ENCODE assay signal across 7 cellular contexts in the genomic region with DNA sequence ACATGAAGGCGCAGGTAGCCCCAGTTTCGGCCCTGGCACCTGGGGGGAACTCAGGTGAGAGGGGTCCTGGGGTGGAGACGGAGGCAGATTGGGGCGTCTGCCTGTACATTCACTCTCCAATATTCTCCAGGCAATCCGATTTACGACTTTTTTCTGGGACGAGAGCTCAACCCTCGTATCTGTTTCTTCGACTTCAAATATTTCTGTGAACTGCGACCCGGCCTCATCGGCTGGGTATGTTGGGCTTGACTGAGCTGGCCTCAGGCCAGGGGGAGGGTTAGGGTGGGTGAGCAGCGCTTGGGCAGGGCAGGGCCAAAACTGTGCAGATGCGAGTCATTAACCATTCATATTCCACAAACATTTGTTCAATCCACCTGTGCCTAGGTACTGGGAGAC. TPM values are rescaled to one million over a fixed set of nuclear protein-coding genes. Genes with fewer than 3 reads are reported as not detected.
DNase-seq lines count a peak whose midpoint lies in the region; ATAC-seq and TF ChIP-seq lines count a peak whose summit lies in the region.

No MANE protein-coding gene starts in this region.

- H3K27me3 ChIP-seq in NT2/D1 (ENCODE audit: insufficient read depth, insufficient read length) (no peaks in the 10 kb centered on the region), psoas muscle (ENCODE audit: insufficient read depth in 3 of 3, low read length in 2 of 3) (no peaks in the 10 kb centered on the region)

- TF ChIP-seq CTCF in psoas muscle (IDR thresholded peaks at IDR 0.05) = no peak

- WGBS in psoas muscle, 3 donors = 20 to 24% (median 23%) methylated on average over 14 of the region's 14 CpGs

- ATAC-seq in psoas muscle (no peak), HG03039 (IDR thresholded peaks at IDR 0.05; ENCODE audit: unreplicated experiment) (no peak)
- ATAC-seq in activated CD4-positive, CD25-positive, alpha-beta regulatory T cell treated with anti-CD3 and anti-CD28 coated beads, Interleukin-2, amount 50 U/mL, for 24 hours = no peak

- TF ChIP-seq POLR2A in erythroblast (IDR thresholded peaks at IDR 0.05; ENCODE audit: low read length) = no peak

- intact Hi-C loops in psoas muscle (cut with DNase I) = loop anchor here (5.0 to 10.0 kb wide), 2 partner anchors 101 to 269 kb away; a partner anchor contains a TSS

- no peaks in the 10 kb centered on the region for H3K9me3 ChIP-seq in NT2/D1 (ENCODE audit: insufficient read depth, low read length)
- H3K9me3 ChIP-seq in psoas muscle = no peaks in the 10 kb centered on the region

- H3K4me3 ChIP-seq in GM08714 (ENCODE audit: low read length) = peak overlapping the region; percentile 76; the same call in 1 of the 2 replicates
- H3K4me3 ChIP-seq in NT2/D1 (ENCODE audit: insufficient read length, low read depth) = peak overlapping the region; percentile 78
- peak overlapping the region; percentile 73 for H3K4me3 ChIP-seq in psoas muscle

- H3K4me1 ChIP-seq in NT2/D1 (ENCODE audit: insufficient read depth, insufficient read length) (peaks cover 22% of the 10 kb centered on the region), psoas muscle (peaks cover 31% of the 10 kb centered on the region)

- H3K27ac ChIP-seq in psoas muscle = peak overlapping the region; percentile 15

- DNase-seq in NT2/D1 (ENCODE audit: low read depth, low spot score) (no peak), erythroblast (lab: John Stamatoyannopoulos, UW) (peak; percentile 47 to 53), psoas muscle (no peak)
- no peak for DNase-seq in activated effector memory CD4-positive, alpha-beta T cell treated with anti-CD3 and anti-CD28 coated beads, Interleukin-2, amount 50 U/mL, for 16 hours

- H3K36me3 ChIP-seq in NT2/D1 (ENCODE audit: insufficient read depth, insufficient read length, low read length) = peaks cover 55% of the 10 kb centered on the region
- H3K36me3 ChIP-seq in psoas muscle (ENCODE audit: insufficient read depth in 1 of 2, low read depth in 1 of 2) = peaks cover 0 to 33% of the 10 kb centered on the region in 2 donors

- H3K9ac ChIP-seq in NT2/D1 (ENCODE audit: insufficient read length, low read depth) = peak overlapping the region; percentile 74

RNA-seq across cellular contexts. Expression of a gene that starts 1.7 kb away (rescaled TPM):
- 10 to 100 TPM in 2 of 4 donors, 1 to 10 TPM in 2; 5.1 to 13.5 (median 9.5) TPM for total RNA-seq in psoas muscle
- 1 to 10 TPM; 3.2 to 7.8 (median 5.3) TPM for polyA plus RNA-seq in psoas muscle

RNA-seq across cellular contexts. Expression of a gene that starts 4.1 kb away (rescaled TPM):
- total RNA-seq in psoas muscle = 10 to 100 TPM in 2 of 4 donors, 1 to 10 TPM in 2; 8.6 to 16.1 (median 10.2) TPM
- 10 to 100 TPM; 21.7 to 25.7 (median 24.9) TPM for polyA plus RNA-seq in psoas muscle

RNA-seq across cellular contexts. Expression of a gene that starts 8.6 kb away (rescaled TPM):
- total RNA-seq in psoas muscle = 100 to 1,000 TPM; 465 to 641 (median 573) TPM
- polyA plus RNA-seq in psoas muscle = 100 to 1,000 TPM; 639 to 798 (median 733) TPM

RNA-seq across cellular contexts. Expression of a gene that starts 8.8 kb away (rescaled TPM):
- total RNA-seq in psoas muscle = 10 to 100 TPM; 31.4 to 36.7 (median 32.4) TPM
- 10 to 100 TPM; 29.0 to 54.1 (median 45.8) TPM for polyA plus RNA-seq in psoas muscle

RNA-seq across cellular contexts. Expression of a gene that starts 17.3 kb away (rescaled TPM):
- 100 to 1,000 TPM in 1 of 4 donors, 10 to 100 TPM in 3; 82.2 to 105 (median 91.3) TPM for total RNA-seq in psoas muscle
- polyA plus RNA-seq in psoas muscle = 100 to 1,000 TPM in 1 of 3 donors, 10 to 100 TPM in 2; 60.3 to 110 (median 85.8) TPM

Comparison
In these comparisons a context has a peak if more than half of its experiments do, and no peak if none do; other contexts are left out.
1. DNase-seq: peak in erythroblast (2 of 2); none in NT2/D1 (single experiment), psoas muscle (0 of 2) and activated effector memory CD4-positive, alpha-beta T cell treated with anti-CD3 and anti-CD28 coated beads, Interleukin-2, amount 50 U/mL, for 16 hours (single experiment).
2. Peak in every context shown above with its lines, with median percentiles within 50 percentile points of each other: H3K4me3 ChIP-seq.